In genomic region chr6:79538481-79538971, GRCh38 we compare ENCODE assay signal across 9 cellular contexts. TPM values are rescaled to one million over a fixed set of nuclear protein-coding genes. Genes with fewer than 3 reads are reported as not detected.
DNase-seq lines count a peak whose midpoint lies in the region; ATAC-seq, FAIRE-seq and TF ChIP-seq lines count a peak whose summit lies in the region.
"Had no signal": no experiment of that assay in that cellular context is flagged by ENCODE, and none has a peak within 500 bp of the region (broad histone marks: within the 10 kb centered on the region; RNA-seq: fewer than 3 reads in every experiment).

No MANE protein-coding gene starts in this region.

- 25 to 35% methylated on average over 7 of the region's 7 CpGs for WGBS in testis, 2 donors

- H3K4me3 ChIP-seq in astrocyte (ENCODE audit: insufficient read depth, low read depth, low read length) (peak overlapping the region; percentile 90), kidney (ENCODE audit: low read length in 2 of 2) (peak overlapping the region; percentile 80 to 89), testis (peak overlapping the region; percentile 66 to 75)

- peak overlapping the region; percentile 98 for H3K27ac ChIP-seq in astrocyte (ENCODE audit: low read depth, low read length)
- H3K27ac ChIP-seq in kidney (ENCODE audit: low read depth in 2 of 2, low read length in 2 of 2) = peak overlapping the region; percentile 2 to 87
- H3K27ac ChIP-seq in testis = peak overlapping the region; percentile 92 to 93

- no peak for TF ChIP-seq POLR2A in testis (IDR thresholded peaks at IDR 0.05)

- H3K4me3 Mint-ChIP-seq in astrocyte (ENCODE audit: unreplicated experiment) = no peak overlapping the region
- no peak overlapping the region for H3K4me3 Mint-ChIP-seq in activated CD4-positive, alpha-beta memory T cell treated with anti-CD3 and anti-CD28 coated beads, Interleukin-2, amount 10 ng/mL, durations not matched to agents 7 days and 5 days
- H3K4me3 Mint-ChIP-seq: T-helper 1 cell treated with Interleukin-12 subunit alpha and Interleukin-12 subunit beta and Interleukin-4 antibody, amounts not matched to agents 30 μg/mL and 1 μg/mL, for 36 hours had no signal

- H3K9ac ChIP-seq in astrocyte (ENCODE audit: low read length) (peak overlapping the region; percentile 97), kidney (ENCODE audit: low read length in 2 of 2) (peak overlapping the region; percentile 67 to 79)

- POLR2A ChIA-PET in activated CD4-positive, alpha-beta memory T cell treated with anti-CD3 and anti-CD28 coated beads, Interleukin-2, amount 10 ng/mL, durations not matched to agents 7 days and 5 days (lab: Charles Lee) = no interaction called here

- H3K27ac Mint-ChIP-seq in astrocyte (ENCODE audit: unreplicated experiment) = no peak overlapping the region
- H3K27ac Mint-ChIP-seq in activated CD4-positive, alpha-beta memory T cell treated with anti-CD3 and anti-CD28 coated beads, Interleukin-2, amount 10 ng/mL, durations not matched to agents 7 days and 5 days = no peak overlapping the region
- H3K27ac Mint-ChIP-seq: T-helper 1 cell treated with Interleukin-12 subunit alpha and Interleukin-12 subunit beta and Interleukin-4 antibody, amounts not matched to agents 30 μg/mL and 1 μg/mL, for 36 hours had no signal

- H3K27me3 ChIP-seq in astrocyte (ENCODE audit: insufficient read depth, low read length) (no peaks in the 10 kb centered on the region), testis (no peaks in the 10 kb centered on the region)

- H3K4me1 Mint-ChIP-seq in astrocyte (ENCODE audit: low read depth, unreplicated experiment) = peaks cover 2% of the 10 kb centered on the region
- no peaks in the 10 kb centered on the region for H3K4me1 Mint-ChIP-seq in activated CD4-positive, alpha-beta memory T cell treated with anti-CD3 and anti-CD28 coated beads, Interleukin-2, amount 10 ng/mL, durations not matched to agents 7 days and 5 days

- H4K20me1 ChIP-seq in astrocyte (ENCODE audit: insufficient read depth, low read length) = no peaks in the 10 kb centered on the region

- CTCF ChIA-PET in activated CD4-positive, alpha-beta memory T cell treated with anti-CD3 and anti-CD28 coated beads, Interleukin-2, amount 10 ng/mL, durations not matched to agents 7 days and 5 days (lab: Charles Lee) = no interaction called here

- TF ChIP-seq CTCF in astrocyte (IDR thresholded peaks at IDR 0.05; ENCODE audit: insufficient read depth, low read depth, low read length) = no peak
- TF ChIP-seq CTCF in kidney (IDR thresholded peaks at IDR 0.05; ENCODE audit: borderline replicate concordance, extremely low read depth, insufficient read depth) = no peak
- no peak for TF ChIP-seq CTCF in testis (IDR thresholded peaks at IDR 0.05)

- H3K27me3 Mint-ChIP-seq in astrocyte (ENCODE audit: low read depth, unreplicated experiment) = no peaks in the 10 kb centered on the region
- peaks cover 16% of the 10 kb centered on the region for H3K27me3 Mint-ChIP-seq in activated CD4-positive, alpha-beta memory T cell treated with anti-CD3 and anti-CD28 coated beads, Interleukin-2, amount 10 ng/mL, durations not matched to agents 7 days and 5 days

- H3K36me3 ChIP-seq in astrocyte (ENCODE audit: insufficient read depth, low read length) (no peaks in the 10 kb centered on the region), kidney (ENCODE audit: control insufficient read depth in 1 of 2, insufficient read depth in 2 of 2, low read length in 2 of 2) (no peaks in the 10 kb centered on the region), testis (ENCODE audit: low read depth, missing control alignments) (no peaks in the 10 kb centered on the region)

- DNase-seq in DMS79 treated with DMSO at 0.1 percent for 48 hours (lab: John Stamatoyannopoulos, UW) (peak; percentile 76), DMS79 (lab: John Stamatoyannopoulos, UW) (no peak), astrocyte (ENCODE audit: low read depth) (no peak), kidney (no peak), testis (no peak)
- DNase-seq in activated CD4-positive, alpha-beta memory T cell treated with anti-CD3 and anti-CD28 coated beads, Interleukin-2, amount 10 ng/mL, durations not matched to agents 7 days and 5 days = no peak
- DNase-seq in activated CD4-positive, alpha-beta T cell treated with anti-CD3 and anti-CD28 coated beads, Interleukin-2, amount 50 U/mL, for 1 hour = no peak

- ATAC-seq in HG02938 (IDR thresholded peaks at IDR 0.05; ENCODE audit: unreplicated experiment) = no peak

- FAIRE-seq in astrocyte (lab: Jason Lieb, UNC) (peak; percentile 43), kidney (lab: Jason Lieb, UNC) (no peak)

- peak overlapping the region; percentile 37 for H2AFZ ChIP-seq in astrocyte (ENCODE audit: low read depth, low read length)

- H3K4me2 ChIP-seq in astrocyte (ENCODE audit: low read length) = peak overlapping the region; percentile 92

- intact Hi-C loops in kidney (cut with DNase I) = no loop called here
- intact Hi-C loops in testis (cut with DNase I; ENCODE audit: low total_unique reads) = no loop called here

- H3K79me2 ChIP-seq in astrocyte (ENCODE audit: insufficient read depth, low read length) = peaks cover 35% of the 10 kb centered on the region

- H3K9me3 Mint-ChIP-seq in astrocyte (ENCODE audit: unreplicated experiment) = peaks cover 2% of the 10 kb centered on the region
- H3K9me3 Mint-ChIP-seq in activated CD4-positive, alpha-beta memory T cell treated with anti-CD3 and anti-CD28 coated beads, Interleukin-2, amount 10 ng/mL, durations not matched to agents 7 days and 5 days = no peaks in the 10 kb centered on the region
- H3K9me3 Mint-ChIP-seq: T-helper 1 cell treated with Interleukin-12 subunit alpha and Interleukin-12 subunit beta and Interleukin-4 antibody, amounts not matched to agents 30 μg/mL and 1 μg/mL, for 36 hours had no signal

- H3K9me3 ChIP-seq in astrocyte (ENCODE audit: insufficient read depth, low read depth, low read length) (no peaks in the 10 kb centered on the region), kidney (ENCODE audit: control insufficient read depth in 1 of 2, low read length in 2 of 2) (no peaks in the 10 kb centered on the region), testis (no peaks in the 10 kb centered on the region)

- peaks cover 6% of the 10 kb centered on the region for H3K4me1 ChIP-seq in astrocyte (ENCODE audit: insufficient read depth, low read length)
- H3K4me1 ChIP-seq in kidney (ENCODE audit: control insufficient read depth in 1 of 2, insufficient read depth in 1 of 2, low read depth in 1 of 2, low read length in 2 of 2) = peaks cover 0 to 2% of the 10 kb centered on the region in 2 donors
- H3K4me1 ChIP-seq in testis = peaks cover 9% of the 10 kb centered on the region

- peaks cover 5% of the 10 kb centered on the region for H3K36me3 Mint-ChIP-seq in astrocyte (ENCODE audit: low read depth, unreplicated experiment)
- no peaks in the 10 kb centered on the region for H3K36me3 Mint-ChIP-seq in activated CD4-positive, alpha-beta memory T cell treated with anti-CD3 and anti-CD28 coated beads, Interleukin-2, amount 10 ng/mL, durations not matched to agents 7 days and 5 days (ENCODE audit: low read depth)

RNA-seq across cellular contexts. Expression of gene LCA5, which starts 1.3 kb away (rescaled TPM):
- total RNA-seq in astrocyte = 5.8 and 6.2 TPM in 2 replicates
- 4.8 TPM for total RNA-seq in kidney
- polyA plus RNA-seq in kidney (ENCODE audit: insufficient read depth, low read depth, low replicate concordance) = 2.0 TPM
- total RNA-seq in testis = 10 to 100 TPM; 15.4 to 17.7 TPM
- 5.2 TPM for polyA plus RNA-seq in testis (ENCODE audit: insufficient read depth, low read depth, low replicate concordance)
- total RNA-seq in activated CD4-positive, alpha-beta memory T cell treated with anti-CD3 and anti-CD28 coated beads, Interleukin-2, amount 10 ng/mL, durations not matched to agents 7 days and 5 days = under 1 TPM; 0.10 to 0.15 TPM

Comparison
In these comparisons a context has a peak if more than half of its experiments do, and no peak if none do; other contexts are left out.
1. H3K27ac ChIP-seq: peak in every context shown above with its lines; median percentile 98 in astrocyte; 92 in testis; 44 in kidney.